18 cellular contexts compared by ENCODE assay signal in genomic region chr17:6187836-6188235, GRCh38.
A peak's percentile ranks its signal among the peaks of the same experiment; 100 is the strongest.
DNase-seq lines count a peak whose midpoint lies in the region; ATAC-seq and TF ChIP-seq lines count a peak whose summit lies in the region.
"Had no signal": no experiment of that assay in that cellular context is flagged by ENCODE, and none has a peak within 500 bp of the region (broad histone marks: within the 10 kb centered on the region; RNA-seq: fewer than 3 reads in every experiment).

No MANE protein-coding gene starts in this region.

- H3K36me3 Mint-ChIP-seq in endodermal cell (ENCODE audit: low read depth), result no peaks in the 10 kb centered on the region
- no peaks in the 10 kb centered on the region for H3K36me3 Mint-ChIP-seq in activated T-helper 1 cell treated with anti-CD3 and anti-CD28 coated beads, Interleukin-12 subunit alpha, Interleukin-12 subunit beta, Interleukin-2, Interleukin-4 antibody, amounts not matched to agents 30 ng/mL and 10 ng/mL and 1 ng/mL, durations not matched to agents 14 hours and 24 hours and 36 hours (ENCODE audit: low read depth)
- H3K36me3 Mint-ChIP-seq: stimulated activated naive B cell treated with anti-CD40 and anti-IgM and Interleukin-4, amounts not matched to agents 10 μg/mL and 1 μg/mL and 100 μg/mL, for 72 hours had no signal

- no peaks in the 10 kb centered on the region for H3K9me3 ChIP-seq in HUES48 (ENCODE audit: control insufficient read depth, insufficient read depth, low read length)
- no peaks in the 10 kb centered on the region for H3K9me3 ChIP-seq in endodermal cell (ENCODE audit: control insufficient read depth, low read length)
- H3K9me3 ChIP-seq in suprapubic skin, result no peaks in the 10 kb centered on the region
- H3K9me3 ChIP-seq: sigmoid colon had no signal

- no peak for TF ChIP-seq CTCF in endodermal cell (conservative IDR thresholded peaks at IDR 0.05)
- no peak for TF ChIP-seq CTCF in suprapubic skin (IDR thresholded peaks at IDR 0.05)

- H3K4me1 Mint-ChIP-seq in endodermal cell, result no peaks in the 10 kb centered on the region
- H3K4me1 Mint-ChIP-seq in activated T-helper 1 cell treated with anti-CD3 and anti-CD28 coated beads, Interleukin-12 subunit alpha, Interleukin-12 subunit beta, Interleukin-2, Interleukin-4 antibody, amounts not matched to agents 30 ng/mL and 10 ng/mL and 1 ng/mL, durations not matched to agents 14 hours and 24 hours and 36 hours (ENCODE audit: low read depth), result no peaks in the 10 kb centered on the region
- H3K4me1 Mint-ChIP-seq: stimulated activated naive B cell treated with anti-CD40 and anti-IgM and Interleukin-4, amounts not matched to agents 10 μg/mL and 1 μg/mL and 100 μg/mL, for 72 hours had no signal

- intact Hi-C loops in activated T-helper 1 cell treated with anti-CD3 and anti-CD28 coated beads, Interleukin-12 subunit alpha, Interleukin-12 subunit beta, Interleukin-2, Interleukin-4 antibody, amounts not matched to agents 30 ng/mL and 10 ng/mL and 1 ng/mL, durations not matched to agents 14 hours and 24 hours and 36 hours (cut with micrococcal nuclease), result no loop called here

- H3K36me3 ChIP-seq in HUES48 (ENCODE audit: control insufficient read depth, insufficient read depth, low read length) (no peaks in the 10 kb centered on the region), endodermal cell (ENCODE audit: control insufficient read depth, insufficient read depth, low read length) (no peaks in the 10 kb centered on the region), suprapubic skin (no peaks in the 10 kb centered on the region)
- H3K36me3 ChIP-seq: sigmoid colon, tibial nerve had no signal

- H3K9ac ChIP-seq in HUES48 (ENCODE audit: low read depth, low read length) (no peak overlapping the region), endodermal cell (ENCODE audit: extremely low read depth, low read length, poor library complexity, severe bottlenecking) (no peak overlapping the region)
- H3K9ac ChIP-seq: GM23248 had no signal

- H3K4me3 Mint-ChIP-seq in endodermal cell, result no peak overlapping the region
- no peak overlapping the region for H3K4me3 Mint-ChIP-seq in activated T-helper 1 cell treated with anti-CD3 and anti-CD28 coated beads, Interleukin-12 subunit alpha, Interleukin-12 subunit beta, Interleukin-2, Interleukin-4 antibody, amounts not matched to agents 30 ng/mL and 10 ng/mL and 1 ng/mL, durations not matched to agents 14 hours and 24 hours and 36 hours
- H3K4me3 Mint-ChIP-seq: stimulated activated naive B cell treated with anti-CD40 and anti-IgM and Interleukin-4, amounts not matched to agents 10 μg/mL and 1 μg/mL and 100 μg/mL, for 72 hours had no signal

- no peak for TF ChIP-seq EP300 in suprapubic skin (IDR thresholded peaks at IDR 0.05)

- H3K27ac Mint-ChIP-seq in endodermal cell, result no peak overlapping the region
- no peak overlapping the region for H3K27ac Mint-ChIP-seq in activated T-helper 1 cell treated with anti-CD3 and anti-CD28 coated beads, Interleukin-12 subunit alpha, Interleukin-12 subunit beta, Interleukin-2, Interleukin-4 antibody, amounts not matched to agents 30 ng/mL and 10 ng/mL and 1 ng/mL, durations not matched to agents 14 hours and 24 hours and 36 hours
- H3K27ac Mint-ChIP-seq: stimulated activated naive B cell treated with anti-CD40 and anti-IgM and Interleukin-4, amounts not matched to agents 10 μg/mL and 1 μg/mL and 100 μg/mL, for 72 hours had no signal

- peaks cover 8% of the 10 kb centered on the region for H3K9me3 Mint-ChIP-seq in endodermal cell
- peaks cover 3% of the 10 kb centered on the region for H3K9me3 Mint-ChIP-seq in activated T-helper 1 cell treated with anti-CD3 and anti-CD28 coated beads, Interleukin-12 subunit alpha, Interleukin-12 subunit beta, Interleukin-2, Interleukin-4 antibody, amounts not matched to agents 30 ng/mL and 10 ng/mL and 1 ng/mL, durations not matched to agents 14 hours and 24 hours and 36 hours

- H3K4me1 ChIP-seq in HUES48 (ENCODE audit: control insufficient read depth, insufficient read depth, low read length) (no peaks in the 10 kb centered on the region), endodermal cell (ENCODE audit: control insufficient read depth, insufficient read depth, low read length) (no peaks in the 10 kb centered on the region), suprapubic skin (no peaks in the 10 kb centered on the region)
- H3K4me1 ChIP-seq: sigmoid colon, tibial nerve had no signal

- no peak for TF ChIP-seq POLR2A in suprapubic skin (IDR thresholded peaks at IDR 0.05)

- WGBS in endodermal cell (ENCODE audit: insufficient coverage in 1 of 2, insufficient read length in 1 of 2), 2 experiments, result 64 to 72% methylated on average over 5 to 10 of the region's 10 CpGs
- WGBS in suprapubic skin, result 24% methylated on average over 10 of the region's 10 CpGs

- DNase-seq in NCI-H748 (lab: John Stamatoyannopoulos, UW; ENCODE audit: unreplicated experiment) (peak; percentile 61), endodermal cell (peak; percentile 47), suprapubic skin (ENCODE audit: low spot score in 2 of 2) (peak; percentile 18 to 64), NOMO-1 treated with dmso at 0.1 percent for 144 hours (lab: John Stamatoyannopoulos, UW; ENCODE audit: unreplicated experiment) (no peak)
- no peak for DNase-seq in activated T-helper 1 cell treated with anti-CD3 and anti-CD28 coated beads, Interleukin-12 subunit alpha, Interleukin-12 subunit beta, Interleukin-2, Interleukin-4 antibody, amounts not matched to agents 30 ng/mL and 10 ng/mL and 1 ng/mL, durations not matched to agents 14 hours and 24 hours and 36 hours (ENCODE audit: low spot score)
- DNase-seq: activated CD8-positive, alpha-beta memory T cell treated with anti-CD3 and anti-CD28 coated beads, Interleukin-2, amount 50 U/mL, for 48 hours; activated gamma-delta T cell treated with Interleukin-2 at 50 U/mL for 16 hours; DND-41; effector CD8-positive, alpha-beta T cell; GM23248; NCI-H1694; SHP77 treated with DMSO at 0.1 percent for 48 hours; sigmoid colon; stimulated activated naive B cell treated with anti-CD40 and anti-IgM and Interleukin-4, amounts not matched to agents 10 μg/mL and 1 μg/mL and 100 μg/mL, for 72 hours; T-helper 1 cell had no signal

- H3K27me3 ChIP-seq in HUES48 (ENCODE audit: control insufficient read depth, insufficient read depth, low read length) (no peaks in the 10 kb centered on the region), endodermal cell (ENCODE audit: control insufficient read depth, insufficient read depth, low read length, poor library complexity, severe bottlenecking) (no peaks in the 10 kb centered on the region), suprapubic skin (peaks cover 23% of the 10 kb centered on the region)
- H3K27me3 ChIP-seq: tibial nerve had no signal

- ATAC-seq in HG03175 (IDR thresholded peaks at IDR 0.05; ENCODE audit: unreplicated experiment), result no peak
- ATAC-seq: stimulated activated naive B cell treated with anti-CD40 and anti-IgM and Interleukin-4, amounts not matched to agents 10 μg/mL and 1 μg/mL and 100 μg/mL, for 72 hours had no signal

- H3K4me3 ChIP-seq in HUES48 (ENCODE audit: low read depth, low read length), result no peak overlapping the region
- no peak overlapping the region for H3K4me3 ChIP-seq in endodermal cell (ENCODE audit: low read length)
- H3K4me3 ChIP-seq in suprapubic skin, result no peak overlapping the region
- H3K4me3 ChIP-seq: GM23248, sigmoid colon, tibial nerve had no signal

- peaks cover 8% of the 10 kb centered on the region for H3K27me3 Mint-ChIP-seq in endodermal cell (ENCODE audit: insufficient read depth)
- no peaks in the 10 kb centered on the region for H3K27me3 Mint-ChIP-seq in activated T-helper 1 cell treated with anti-CD3 and anti-CD28 coated beads, Interleukin-12 subunit alpha, Interleukin-12 subunit beta, Interleukin-2, Interleukin-4 antibody, amounts not matched to agents 30 ng/mL and 10 ng/mL and 1 ng/mL, durations not matched to agents 14 hours and 24 hours and 36 hours (ENCODE audit: insufficient read depth)

- H3K27ac ChIP-seq in HUES48 (ENCODE audit: low read depth, low read length) (peak overlapping the region; percentile 20), endodermal cell (ENCODE audit: low read depth, low read length) (peak overlapping the region; percentile 76), suprapubic skin (no peak overlapping the region)
- H3K27ac ChIP-seq: GM23248, sigmoid colon, tibial nerve had no signal

Comparison
In these comparisons a context has a peak if more than half of its experiments do, and no peak if none do; other contexts are left out.
1. DNase-seq: peak in NCI-H748 (single experiment), endodermal cell (single experiment) and suprapubic skin (2 of 2); none in activated T-helper 1 cell treated with anti-CD3 and anti-CD28 coated beads, Interleukin-12 subunit alpha, Interleukin-12 subunit beta, Interleukin-2, Interleukin-4 antibody, amounts not matched to agents 30 ng/mL and 10 ng/mL and 1 ng/mL, durations not matched to agents 14 hours and 24 hours and 36 hours (single experiment) and NOMO-1 treated with dmso at 0.1 percent for 144 hours (single experiment).